ENCODE assay signal across 9 cellular contexts in genomic region chr6:40587240-40588069, GRCh38. TPM values are rescaled to one million over a fixed set of nuclear protein-coding genes. Genes with fewer than 3 reads are reported as not detected.
A peak's percentile ranks its signal among the peaks of the same experiment; 100 is the strongest.
DNase-seq lines count a peak whose midpoint lies in the region; ATAC-seq, FAIRE-seq and TF ChIP-seq lines count a peak whose summit lies in the region.
"Had no signal": no experiment of that assay in that cellular context is flagged by ENCODE, and none has a peak within 500 bp of the region (broad histone marks: within the 10 kb centered on the region; RNA-seq: fewer than 3 reads in every experiment).

LRFN2 (minus strand) TSS chr6:40587364.

- POLR2A ChIA-PET in activated B cell treated with CpG ODN at 0.5 μM for 24 hours (lab: Charles Lee), result no interaction called here

- no peaks in the 10 kb centered on the region for H3K9me3 Mint-ChIP-seq in activated B cell treated with CpG ODN at 0.5 μM for 24 hours

- H3K4me3 Mint-ChIP-seq in activated B cell treated with CpG ODN at 0.5 μM for 24 hours, result peak within 1 kb of the TSS; percentile 75

- peaks cover 16% of the 10 kb centered on the region for H3K4me1 Mint-ChIP-seq in activated B cell treated with CpG ODN at 0.5 μM for 24 hours

- FAIRE-seq in kidney (lab: Jason Lieb, UNC), result no peak
- FAIRE-seq: islet of Langerhans had no signal

- DNase-seq in DMS153 (lab: John Stamatoyannopoulos, UW), result peak; percentile 70
- peak; percentile 19 for DNase-seq in GOT3 (lab: John Stamatoyannopoulos, UW)
- peak; percentile 86 for DNase-seq in NCI-H1105 treated with DMSO at 0.1 percent for 48 hours (lab: John Stamatoyannopoulos, UW)
- DNase-seq in activated B cell treated with CpG ODN at 0.5 μM for 24 hours, result peak; percentile 51
- DNase-seq in central memory CD4-positive, alpha-beta T cell, result peak; percentile 9
- DNase-seq in kidney, result peak; percentile 90
- peak; percentile 42 to 60 for DNase-seq in stimulated activated CD4-positive, alpha-beta T cell treated with anti-CD3 and anti-CD28 coated beads, Interleukin-15, amount 100 ng/mL, for 1 hour (ENCODE audit: low read depth in 1 of 2, low spot score in 1 of 2)
- no peak for DNase-seq in middle frontal gyrus (ENCODE audit: extremely low spot score, low spot score)

- no peaks in the 10 kb centered on the region for H3K9me3 ChIP-seq in kidney (ENCODE audit: control insufficient read depth in 1 of 2, low read length in 2 of 2)

- H3K36me3 Mint-ChIP-seq in activated B cell treated with CpG ODN at 0.5 μM for 24 hours (ENCODE audit: low read depth), result no peaks in the 10 kb centered on the region

- H3K27ac Mint-ChIP-seq in activated B cell treated with CpG ODN at 0.5 μM for 24 hours, result no peak within 1 kb of the TSS

- intact Hi-C loops in activated B cell treated with CpG ODN at 0.5 μM for 24 hours (cut with micrococcal nuclease), result no loop called here
- intact Hi-C loops in kidney (cut with DNase I), result no loop called here

- peaks cover 4 to 6% of the 10 kb centered on the region in 2 donors for H3K4me1 ChIP-seq in kidney (ENCODE audit: control insufficient read depth in 1 of 2, insufficient read depth in 1 of 2, low read depth in 1 of 2, low read length in 2 of 2)

- peak; percentile 95 for ATAC-seq in activated B cell treated with CpG ODN at 0.5 μM for 24 hours (ENCODE audit: low read depth)

- H3K36me3 ChIP-seq in kidney (ENCODE audit: control insufficient read depth in 1 of 2, insufficient read depth in 2 of 2, low read length in 2 of 2), result no peaks in the 10 kb centered on the region

- peaks cover 45% of the 10 kb centered on the region for H3K27me3 Mint-ChIP-seq in activated B cell treated with CpG ODN at 0.5 μM for 24 hours

- no peak within 1 kb of the TSS for H3K27ac ChIP-seq in kidney (ENCODE audit: low read depth in 2 of 2, low read length in 2 of 2)

- CTCF ChIA-PET in activated B cell treated with CpG ODN at 0.5 μM for 24 hours (lab: Charles Lee), result interaction anchor here (0.7 kb wide), 2 partner anchors 19 to 25 kb away, joined by 3 read pairs; no protein-coding TSS in a partner anchor

- no peak for TF ChIP-seq CTCF in activated B cell treated with CpG ODN at 0.5 μM for 24 hours (IDR thresholded peaks at IDR 0.05)
- peak; percentile 74 for TF ChIP-seq CTCF in kidney (IDR thresholded peaks at IDR 0.05; ENCODE audit: borderline replicate concordance, extremely low read depth, insufficient read depth)

- no peak within 1 kb of the TSS for H3K9ac ChIP-seq in kidney (ENCODE audit: low read length in 2 of 2)

- peak within 1 kb of the TSS; percentile 6 to 63 for H3K4me3 ChIP-seq in kidney (ENCODE audit: low read length in 2 of 2)

RNA-seq across cellular contexts. Expression of gene LRFN2, which starts in this region (rescaled TPM):
- total RNA-seq in activated B cell treated with CpG ODN at 0.5 μM for 24 hours (not detected in 2 replicates), kidney (not detected)
- not detected for polyA plus RNA-seq in kidney (ENCODE audit: insufficient read depth, low read depth, low replicate concordance)

Comparison
In these comparisons a context has a peak if more than half of its experiments do, and no peak if none do; other contexts are left out.
1. Peak in DNase-seq and ATAC-seq in activated B cell treated with CpG ODN at 0.5 μM for 24 hours; RNA of the gene not detected or under 1 TPM.
2. Peak in DNase-seq and H3K4me3 ChIP-seq in kidney; RNA of the gene not detected or under 1 TPM.